In genomic region chr4:714087-714486, GRCh38 we compare ENCODE assay signal across 1 cellular context.
TF ChIP-seq lines count a peak whose summit lies in the region.

No MANE protein-coding gene starts in this region.

TF ChIP-seq in K562, 482 proteins besides CTCF, POLR2A, EP300 and RAD21:
- TF ChIP-seq, protein P1, sequence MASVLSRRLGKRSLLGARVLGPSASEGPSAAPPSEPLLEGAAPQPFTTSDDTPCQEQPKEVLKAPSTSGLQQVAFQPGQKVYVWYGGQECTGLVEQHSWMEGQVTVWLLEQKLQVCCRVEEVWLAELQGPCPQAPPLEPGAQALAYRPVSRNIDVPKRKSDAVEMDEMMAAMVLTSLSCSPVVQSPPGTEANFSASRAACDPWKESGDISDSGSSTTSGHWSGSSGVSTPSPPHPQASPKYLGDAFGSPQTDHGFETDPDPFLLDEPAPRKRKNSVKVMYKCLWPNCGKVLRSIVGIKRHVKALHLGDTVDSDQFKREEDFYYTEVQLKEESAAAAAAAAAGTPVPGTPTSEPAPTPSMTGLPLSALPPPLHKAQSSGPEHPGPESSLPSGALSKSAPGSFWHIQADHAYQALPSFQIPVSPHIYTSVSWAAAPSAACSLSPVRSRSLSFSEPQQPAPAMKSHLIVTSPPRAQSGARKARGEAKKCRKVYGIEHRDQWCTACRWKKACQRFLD (CRISPR knock-in tag; IDR thresholded peaks at IDR 0.05) = no peak
- TF ChIP-seq POLR2G (IDR thresholded peaks at IDR 0.05; ENCODE audit: low read depth, low read length) = 0 out of 2 replicates have a peak, but pooled peaks have one; percentile 17
TF ChIP-seq in K562: peak in this region for 1.
